17 cellular contexts compared by ENCODE assay signal in the genomic region with DNA sequence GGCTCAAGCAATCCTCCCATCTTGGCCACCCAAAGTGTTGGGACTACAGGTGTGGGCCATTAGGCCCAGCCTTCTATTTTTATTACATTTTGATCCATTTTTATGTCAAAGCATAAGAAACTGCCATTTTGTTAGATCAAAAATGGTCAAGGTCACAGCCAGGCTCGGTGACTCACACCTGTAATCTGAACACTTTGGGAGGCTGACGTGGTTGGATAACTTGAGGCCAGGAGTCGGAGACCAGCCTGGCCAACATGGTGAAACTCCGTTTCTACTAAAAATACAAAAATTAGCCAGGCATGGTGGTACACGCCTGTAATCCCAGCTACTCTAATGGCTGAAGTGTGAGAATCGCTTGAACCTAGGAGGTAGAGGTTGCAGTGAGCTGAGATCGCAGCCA. TPM values are rescaled to one million over a fixed set of nuclear protein-coding genes. Genes with fewer than 3 reads are reported as not detected.
DNase-seq lines count a peak whose midpoint lies in the region; ATAC-seq, FAIRE-seq and TF ChIP-seq lines count a peak whose summit lies in the region.
"Had no signal": no experiment of that assay in that cellular context is flagged by ENCODE, and none has a peak within 500 bp of the region (broad histone marks: within the 10 kb centered on the region; RNA-seq: fewer than 3 reads in every experiment).

No MANE protein-coding gene starts in this region.

- POLR2A ChIA-PET in HepG2 (lab: Yijun Ruan, JAX) (no interaction called here), HEK293 (lab: Yijun Ruan, JAX) (no interaction called here)
- POLR2A ChIA-PET in CD4-positive, alpha-beta T cell (lab: Charles Lee): no interaction called here

- TF ChIP-seq RAD21 in HepG2 (CRISPR knock-in tag; IDR thresholded peaks at IDR 0.05): no peak

- H3K27ac ChIP-seq in HepG2 (ENCODE audit: extremely low read length, insufficient read depth, low read length) (no peak overlapping the region), right lobe of liver (no peak overlapping the region), HEK293 (ENCODE audit: extremely low read depth, low read depth, low read length) (no peak overlapping the region)
- no peak overlapping the region for H3K27ac ChIP-seq in CD4-positive, alpha-beta T cell (ENCODE audit: low read depth, low read length)

- ATAC-seq in HepG2: no peak
- no peak for ATAC-seq in right lobe of liver
- no peak for ATAC-seq in CD4-positive, alpha-beta T cell (ENCODE audit: poor library complexity)
- ATAC-seq: CD8-positive, alpha-beta T cell; GM12878; GM23338 had no signal

- no peak overlapping the region for H2AFZ ChIP-seq in HepG2 (ENCODE audit: low read length)
- H2AFZ ChIP-seq: GM23338 had no signal

- H3K4me3 Mint-ChIP-seq in CD4-positive, alpha-beta T cell: no peak overlapping the region
- H3K4me3 Mint-ChIP-seq: CD8-positive, alpha-beta T cell; GM23338; H9 had no signal

- H3K4me1 ChIP-seq in HepG2 (ENCODE audit: insufficient read depth, low read length) (no peaks in the 10 kb centered on the region), right lobe of liver (no peaks in the 10 kb centered on the region), HEK293 (ENCODE audit: control insufficient read depth, insufficient read depth, low read length) (peaks cover 18% of the 10 kb centered on the region)

- in situ Hi-C loops in HepG2 (cut with HindIII; ENCODE audit: extremely low pct_ligation_motif_present, low pct_unique_long_range_greater_than_20kb): no loop called here

- H3K9me3 ChIP-seq in HepG2 (ENCODE audit: low read length) (no peaks in the 10 kb centered on the region), right lobe of liver (no peaks in the 10 kb centered on the region), HEK293 (ENCODE audit: control insufficient read depth, insufficient read depth, low read depth, low read length) (no peaks in the 10 kb centered on the region)
- H3K9me3 ChIP-seq in CD4-positive, alpha-beta T cell (ENCODE audit: control insufficient read depth, low read length): no peaks in the 10 kb centered on the region
- H3K9me3 ChIP-seq: Caco-2 had no signal

- H3K79me2 ChIP-seq in HepG2 (ENCODE audit: insufficient read depth, low read length): no peaks in the 10 kb centered on the region

- no peak overlapping the region for H3K27ac Mint-ChIP-seq in CD4-positive, alpha-beta T cell
- H3K27ac Mint-ChIP-seq: CD8-positive, alpha-beta T cell; GM23338; H9 had no signal

- TF ChIP-seq EP300 in HepG2 (IDR thresholded peaks at IDR 0.05; ENCODE audit: low read depth in 2 of 2, low read length in 2 of 2): no peak
- no peak for TF ChIP-seq EP300 in HepG2 (CRISPR knock-in tag; IDR thresholded peaks at IDR 0.05; ENCODE audit: borderline replicate concordance)

- no peaks in the 10 kb centered on the region for H3K9me3 Mint-ChIP-seq in CD4-positive, alpha-beta T cell
- H3K9me3 Mint-ChIP-seq: CD8-positive, alpha-beta T cell; GM23338; H9 had no signal

- H3K4me1 Mint-ChIP-seq in CD4-positive, alpha-beta T cell (ENCODE audit: low read depth): no peaks in the 10 kb centered on the region

- CTCF ChIA-PET in HepG2 (lab: Yijun Ruan, JAX; ENCODE audit: low intra/inter-chr PET ratio, low total read pairs): no interaction called here
- CTCF ChIA-PET in HEK293 (lab: Yijun Ruan, JAX): interaction anchor here (0.7 kb wide), 2 partner anchors 80 to 180 kb away, joined by 3 to 4 read pairs; no protein-coding TSS in a partner anchor
- CTCF ChIA-PET in CD4-positive, alpha-beta T cell (lab: Charles Lee): no interaction called here

- no peak overlapping the region for H3K9ac ChIP-seq in HepG2 (ENCODE audit: insufficient read depth, low read depth, low read length)

- TF ChIP-seq POLR2A in HepG2 (IDR thresholded peaks at IDR 0.05; ENCODE audit: insufficient read depth in 1 of 2, low read depth in 2 of 2, low read length in 2 of 2) (no peak), right lobe of liver (IDR thresholded peaks at IDR 0.05) (no peak)

- H3K36me3 Mint-ChIP-seq in CD4-positive, alpha-beta T cell (ENCODE audit: low read depth): no peaks in the 10 kb centered on the region
- H3K36me3 Mint-ChIP-seq: CD8-positive, alpha-beta T cell had no signal

- H3K4me2 ChIP-seq in HepG2 (ENCODE audit: low read depth, low read length): no peak overlapping the region
- H3K4me2 ChIP-seq: GM23338 had no signal

- no peaks in the 10 kb centered on the region for H4K20me1 ChIP-seq in HepG2 (ENCODE audit: insufficient read depth, low read length)

- BruUV-seq in HepG2 (replicated peaks; lab: Mats Ljungman, UMichigan): no TSS peak

- FAIRE-seq in HepG2 (lab: Jason Lieb, UNC): no peak
- FAIRE-seq: GM12878, GM19239 had no signal

- WGBS in HepG2 (ENCODE audit: low lambda C conversion rate): 34% methylated on average over 7 of the region's 7 CpGs
- 84% methylated on average over 4 of the region's 7 CpGs for WGBS in right lobe of liver (ENCODE audit: insufficient coverage, low coverage, low lambda C conversion rate, missing lambda C conversion rate)

- peaks cover 10% of the 10 kb centered on the region for H3K27me3 Mint-ChIP-seq in CD4-positive, alpha-beta T cell

- DNase-seq in HepG2 (ENCODE audit: low spot score) (peak; percentile 18), right lobe of liver (no peak), dedifferentiated amniotic fluid mesenchymal stem cell (ENCODE audit: extremely low spot score) (peak; percentile 6), DMS153 treated with DMSO at 0.1 percent for 48 hours (lab: John Stamatoyannopoulos, UW; ENCODE audit: unreplicated experiment) (no peak)
- DNase-seq in CD4-positive, alpha-beta T cell: no peak
- DNase-seq: C1 segment of cervical spinal cord; Caco-2; CD8-positive, alpha-beta T cell; DMS153; DND-41; EL; GDM1; H9 had no signal

- H3K27me3 ChIP-seq in HepG2 (ENCODE audit: control insufficient read depth in 1 of 2, insufficient read depth in 2 of 2, low read length in 2 of 2): peaks cover 2 to 23% of the 10 kb centered on the region in 2 experiments; a peak in 2 of 5 replicates
- H3K27me3 ChIP-seq in right lobe of liver: no peaks in the 10 kb centered on the region
- no peaks in the 10 kb centered on the region for H3K27me3 ChIP-seq in CD4-positive, alpha-beta T cell (ENCODE audit: control insufficient read depth, insufficient read depth, low read length)

- H3K4me3 ChIP-seq in HepG2 (replicated peaks in 1 of 3; ENCODE audit: insufficient read depth in 1 of 3, low read depth in 2 of 3, low read length in 3 of 3) (no peak overlapping the region), right lobe of liver (no peak overlapping the region), HEK293 (ENCODE audit: low read depth, low read length) (no peak overlapping the region)
- H3K4me3 ChIP-seq: GM12878, GM23338 had no signal

- TF ChIP-seq CTCF in HepG2 (CRISPR knock-in tag; IDR thresholded peaks at IDR 0.05) (no peak), right lobe of liver (IDR thresholded peaks at IDR 0.05) (no peak), HEK293 (tag by site-specific recombination; IDR thresholded peaks at IDR 0.05) (no peak)
- no peak for TF ChIP-seq CTCF in CD4-positive, alpha-beta T cell (IDR thresholded peaks at IDR 0.05)

- H3K36me3 ChIP-seq in HepG2 (replicated peaks in 1 of 2; ENCODE audit: control insufficient read depth in 1 of 2, insufficient read depth in 2 of 2, low read length in 2 of 2): no peaks in the 10 kb centered on the region
- H3K36me3 ChIP-seq in right lobe of liver: no peaks in the 10 kb centered on the region
- no peaks in the 10 kb centered on the region for H3K36me3 ChIP-seq in HEK293 (ENCODE audit: control insufficient read depth in 2 of 2, insufficient read depth in 1 of 2, low read length in 2 of 2)

- intact Hi-C loops in HepG2 (cut with micrococcal nuclease; ENCODE audit: unreplicated experiment): no loop called here
- intact Hi-C loops in right lobe of liver (cut with DNase I): no loop called here
- intact Hi-C loops in CD4-positive, alpha-beta T cell (cut with DNase I, micrococcal nuclease): no loop called here

RNA-seq across cellular contexts. Expression of gene EEF1B2, which starts 49.2 kb away (rescaled TPM):
- 1,731 and 2,041 TPM in 2 replicates for total RNA-seq in HepG2 (2016; rRNA removed; fragmentation: Illumina TruSeq; extraction: Trizol)
- 2,502 and 2,842 TPM in 2 replicates for total RNA-seq in HepG2 (2016; cell fraction: cytosol; rRNA removed; fragmentation: Illumina TruSeq; extraction: Trizol; ENCODE audit: low read depth)
- total RNA-seq in HepG2 (2016; cell fraction: insoluble cytoplasmic fraction; rRNA removed; fragmentation: Illumina TruSeq; extraction: Trizol): 1,728 and 2,113 TPM in 2 replicates
- 4,021 and 4,360 TPM in 2 replicates for total RNA-seq in HepG2 (2016; cell fraction: membrane; rRNA removed; fragmentation: Illumina TruSeq; extraction: Trizol)
- 733 and 787 TPM in 2 replicates for total RNA-seq in HepG2 (2016; cell fraction: nucleus; rRNA removed; fragmentation: Illumina TruSeq; extraction: Trizol)
- 1,124 and 1,284 TPM in 2 replicates for polyA plus RNA-seq in HepG2 (2011; rRNA removed)
- 1,102 and 1,298 TPM in 2 replicates for polyA plus RNA-seq in HepG2 (2011; cell fraction: cytosol; rRNA removed)
- 405 and 450 TPM in 2 replicates for polyA plus RNA-seq in HepG2 (2011; cell fraction: nucleus; rRNA removed)
- polyA plus RNA-seq in HepG2 (2012): 1,299 and 1,825 TPM in 2 replicates
- polyA plus RNA-seq in HepG2 (2016; cell fraction: cytosol; fragmentation: Illumina TruSeq; extraction: Trizol; ENCODE audit: low read depth): 2,574 and 2,780 TPM in 2 replicates
- 1,745 and 1,876 TPM in 2 replicates for polyA plus RNA-seq in HepG2 (2016; cell fraction: insoluble cytoplasmic fraction; fragmentation: Illumina TruSeq; extraction: Trizol; ENCODE audit: low read depth)
- 3,375 and 3,437 TPM in 2 replicates for polyA plus RNA-seq in HepG2 (2016; cell fraction: membrane; fragmentation: Illumina TruSeq; extraction: Trizol; ENCODE audit: low read depth)
- 1,165 and 1,197 TPM in 2 replicates for polyA plus RNA-seq in HepG2 (2016; cell fraction: nucleus; fragmentation: Illumina TruSeq; extraction: Trizol; ENCODE audit: insufficient read depth, low read depth)
- polyA minus RNA-seq in HepG2 (2011; rRNA and poly(A)+ RNA removed; ENCODE audit: low replicate concordance): 599 and 1,204 TPM in 2 replicates
- polyA minus RNA-seq in HepG2 (2011; cell fraction: cytosol; rRNA and poly(A)+ RNA removed): 406 and 415 TPM in 2 replicates
- polyA minus RNA-seq in HepG2 (2011; cell fraction: nucleus; rRNA and poly(A)+ RNA removed): 338 and 413 TPM in 2 replicates
- 100 to 1,000 TPM; 146 to 228 (median 190) TPM for total RNA-seq in right lobe of liver
- total RNA-seq in CD4-positive, alpha-beta T cell: 1,000 to 10,000 TPM; 1,109 to 1,132 TPM

RNA-seq across cellular contexts. Expression of gene NDUFS1, which starts 49.7 kb away (rescaled TPM):
- 242 and 396 TPM in 2 replicates for total RNA-seq in HepG2 (2016; rRNA removed; fragmentation: Illumina TruSeq; extraction: Trizol)
- total RNA-seq in HepG2 (2016; cell fraction: cytosol; rRNA removed; fragmentation: Illumina TruSeq; extraction: Trizol; ENCODE audit: low read depth): 70.4 and 73.3 TPM in 2 replicates
- total RNA-seq in HepG2 (2016; cell fraction: insoluble cytoplasmic fraction; rRNA removed; fragmentation: Illumina TruSeq; extraction: Trizol): 239 and 375 TPM in 2 replicates
- total RNA-seq in HepG2 (2016; cell fraction: membrane; rRNA removed; fragmentation: Illumina TruSeq; extraction: Trizol): 61.9 and 76.2 TPM in 2 replicates
- 111 and 119 TPM in 2 replicates for total RNA-seq in HepG2 (2016; cell fraction: nucleus; rRNA removed; fragmentation: Illumina TruSeq; extraction: Trizol)
- 102 and 139 TPM in 2 replicates for polyA plus RNA-seq in HepG2 (2011; rRNA removed)
- 93.2 and 124 TPM in 2 replicates for polyA plus RNA-seq in HepG2 (2011; cell fraction: cytosol; rRNA removed)
- 33.6 and 45.1 TPM in 2 replicates for polyA plus RNA-seq in HepG2 (2011; cell fraction: nucleus; rRNA removed)
- 110 and 123 TPM in 2 replicates for polyA plus RNA-seq in HepG2 (2012)
- polyA plus RNA-seq in HepG2 (2016; cell fraction: cytosol; fragmentation: Illumina TruSeq; extraction: Trizol; ENCODE audit: low read depth): 10.0 and 11.0 TPM in 2 replicates
- polyA plus RNA-seq in HepG2 (2016; cell fraction: insoluble cytoplasmic fraction; fragmentation: Illumina TruSeq; extraction: Trizol; ENCODE audit: low read depth): 200 and 204 TPM in 2 replicates
- 21.5 and 24.6 TPM in 2 replicates for polyA plus RNA-seq in HepG2 (2016; cell fraction: membrane; fragmentation: Illumina TruSeq; extraction: Trizol; ENCODE audit: low read depth)
- 67.1 and 72.5 TPM in 2 replicates for polyA plus RNA-seq in HepG2 (2016; cell fraction: nucleus; fragmentation: Illumina TruSeq; extraction: Trizol; ENCODE audit: insufficient read depth, low read depth)
- polyA minus RNA-seq in HepG2 (2011; rRNA and poly(A)+ RNA removed; ENCODE audit: low replicate concordance): 73.9 and 109 TPM in 2 replicates
- polyA minus RNA-seq in HepG2 (2011; cell fraction: cytosol; rRNA and poly(A)+ RNA removed): 96.8 and 105 TPM in 2 replicates
- 89.4 and 111 TPM in 2 replicates for polyA minus RNA-seq in HepG2 (2011; cell fraction: nucleus; rRNA and poly(A)+ RNA removed)
- 100 to 1,000 TPM in 4 of 6 experiments, 10 to 100 TPM in 2; 89.2 to 135 (median 105) TPM for total RNA-seq in right lobe of liver
- 10 to 100 TPM; 33.4 to 34.3 TPM for total RNA-seq in CD4-positive, alpha-beta T cell

Comparison
In these comparisons a context has a peak if more than half of its experiments do, and no peak if none do; other contexts are left out.
1. DNase-seq: peak in HepG2 (single experiment) and dedifferentiated amniotic fluid mesenchymal stem cell (single experiment); none in right lobe of liver (0 of 3), DMS153 treated with DMSO at 0.1 percent for 48 hours (single experiment) and CD4-positive, alpha-beta T cell (0 of 10).